ENCODE assay signal across 1 cellular context in genomic region chr20:4885877-4886276, GRCh38.
TF ChIP-seq lines count a peak whose summit lies in the region.

No MANE protein-coding gene starts in this region.

TF ChIP-seq in HepG2, 621 proteins besides CTCF, POLR2A, EP300 and RAD21 (continued from another document):
- no peak for TF ChIP-seq ZNF800 (CRISPR knock-in tag; IDR thresholded peaks at IDR 0.05)
- no peak for TF ChIP-seq ZFAT (CRISPR knock-in tag; conservative IDR thresholded peaks at IDR 0.05)
- no peak for TF ChIP-seq NFYC (CRISPR knock-in tag; IDR thresholded peaks at IDR 0.05)
- TF ChIP-seq BORCS8-MEF2B (CRISPR knock-in tag; IDR thresholded peaks at IDR 0.05): no peak
- no peak for TF ChIP-seq NFATC3 (CRISPR knock-in tag; IDR thresholded peaks at IDR 0.05)
- no peak for TF ChIP-seq ZMYM4 (CRISPR knock-in tag; IDR thresholded peaks at IDR 0.05)
- TF ChIP-seq ARID4A (CRISPR knock-in tag; IDR thresholded peaks at IDR 0.05; ENCODE audit: borderline replicate concordance): no peak
- no peak for TF ChIP-seq ZNF639 (CRISPR knock-in tag; conservative IDR thresholded peaks at IDR 0.05)
- no peak for TF ChIP-seq MEIS2 (CRISPR knock-in tag; IDR thresholded peaks at IDR 0.05)
- peak; percentile 29 for TF ChIP-seq AGO2 (optimal IDR thresholded peaks at IDR 0.05; ENCODE audit: low read depth, low read length)
